ENCODE assay signal across 18 cellular contexts in the genomic region with DNA sequence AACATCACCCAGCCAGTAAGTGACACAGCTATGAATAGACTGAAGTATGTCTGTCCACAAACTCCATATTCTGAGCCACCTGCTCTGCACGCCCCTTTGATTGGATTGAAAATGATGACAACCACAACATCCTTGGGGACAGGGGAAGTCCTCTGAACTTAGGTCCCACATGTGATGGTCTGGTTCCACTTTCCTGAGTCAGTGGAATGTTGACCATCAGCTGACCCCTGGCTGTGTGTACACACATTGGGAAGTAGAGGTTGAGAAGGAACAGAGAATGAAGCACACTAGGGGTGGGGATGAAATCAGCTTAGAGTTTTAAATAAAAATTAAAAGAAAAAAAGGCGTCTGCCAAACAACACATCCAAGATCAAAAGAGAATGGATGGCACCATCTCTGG. TPM values are rescaled to one million over a fixed set of nuclear protein-coding genes. Genes with fewer than 3 reads are reported as not detected.
DNase-seq lines count a peak whose midpoint lies in the region; ATAC-seq, FAIRE-seq and TF ChIP-seq lines count a peak whose summit lies in the region.
"Had no signal": no experiment of that assay in that cellular context is flagged by ENCODE, and none has a peak within 500 bp of the region (broad histone marks: within the 10 kb centered on the region; RNA-seq: fewer than 3 reads in every experiment).

No MANE protein-coding gene starts in this region.

- no peaks in the 10 kb centered on the region for H3K79me2 ChIP-seq in K562 (ENCODE audit: control insufficient read depth, insufficient read depth, low read length)

- H3K9me1 ChIP-seq in K562 (ENCODE audit: control insufficient read depth, insufficient read depth, low read length) = no peaks in the 10 kb centered on the region

- TF ChIP-seq CTCF in K562 (IDR thresholded peaks at IDR 0.05 in 2 of 3, conservative IDR thresholded peaks at IDR 0.05 in 1 of 3; ENCODE audit: insufficient read depth in 2 of 3, low read depth in 1 of 3, low read length in 3 of 3) = no peak

- peaks cover 0 to under 1% (median 0%) of the 10 kb centered on the region in 11 experiments; a peak in 2 of 22 replicates for H3K27me3 ChIP-seq in BLaER1 treated with 17β-estradiol and CSF1 and Interleukin-3, amounts not matched to agents 10 nM and 100 nM
- no peaks in the 10 kb centered on the region; a peak in 3 of 5 replicates for H3K27me3 ChIP-seq in K562 (ENCODE audit: control insufficient read depth in 2 of 2, insufficient read depth in 2 of 2, low read length in 2 of 2)

- TF ChIP-seq POLR2A in K562 (conservative IDR thresholded peaks at IDR 0.05) = no peak

- peak overlapping the region in 9 of 11 experiments; percentile 3 to 49 (median 27); a peak in 9 of 22 replicates for H3K4me2 ChIP-seq in BLaER1 treated with 17β-estradiol and CSF1 and Interleukin-3, amounts not matched to agents 10 nM and 100 nM
- no peak overlapping the region for H3K4me2 ChIP-seq in K562 (ENCODE audit: insufficient read depth, low read length)
- H3K4me2 ChIP-seq: GM23338 had no signal

- H2AFZ ChIP-seq in K562 (ENCODE audit: low read depth, low read length) = no peak overlapping the region
- H2AFZ ChIP-seq: GM23338 had no signal

- peaks cover 0 to 30% (median 0%) of the 10 kb centered on the region in 11 experiments; a peak in 7 of 22 replicates for H4K20me1 ChIP-seq in BLaER1 treated with 17β-estradiol and CSF1 and Interleukin-3, amounts not matched to agents 10 nM and 100 nM
- H4K20me1 ChIP-seq in K562 (replicated peaks; ENCODE audit: control insufficient read depth, insufficient read depth, low read length) = peaks cover 13% of the 10 kb centered on the region

- POLR2A ChIA-PET in K562 (lab: Yijun Ruan, JAX) = interaction anchor here (0.7 to 1.0 kb wide), 2 partner anchors 15 to 25 kb away, joined by 3 read pairs; no protein-coding TSS in a partner anchor

- 0% methylated on average over 2 of the region's 2 CpGs for WGBS in K562 (ENCODE audit: insufficient coverage, low coverage, missing lambda C conversion rate)

- ATAC-seq in K562 (no peak), GM21717 (IDR thresholded peaks at IDR 0.05; ENCODE audit: unreplicated experiment) (no peak), HG03159 (IDR thresholded peaks at IDR 0.05; ENCODE audit: unreplicated experiment) (no peak)
- ATAC-seq: GM12878, GM23338, HCT116 had no signal

- H3K27ac ChIP-seq in BLaER1 treated with 17β-estradiol and CSF1 and Interleukin-3, amounts not matched to agents 10 nM and 100 nM = no peak overlapping the region
- no peak overlapping the region for H3K27ac ChIP-seq in K562 (ENCODE audit: extremely low read depth, low read depth, low read length)

- in situ Hi-C loops in K562 (cut with MboI) = no loop called here

- BruUV-seq in K562 (replicated peaks; lab: Mats Ljungman, UMichigan) = no TSS peak

- H3K4me1 ChIP-seq in BLaER1 treated with 17β-estradiol and CSF1 and Interleukin-3, amounts not matched to agents 10 nM and 100 nM = peaks cover 4 to 18% (median 11%) of the 10 kb centered on the region in 10 experiments; a peak in 18 of 20 replicates
- H3K4me1 ChIP-seq in K562 (replicated peaks in 1 of 2; ENCODE audit: control insufficient read depth in 2 of 2, insufficient read depth in 2 of 2, low read length in 2 of 2) = no peaks in the 10 kb centered on the region

- intact Hi-C loops in K562 (cut with micrococcal nuclease) = loop anchor here (5.0 kb wide), 1 partner anchor 171 kb away; no protein-coding TSS in a partner anchor

- DNase-seq in K562 (ENCODE audit: extremely low read depth in 1 of 4, low spot score in 3 of 4) (no peak), left kidney (ENCODE audit: low read depth, low spot score) (peak; percentile 42), NCI-H446 treated with DMSO at 0.1 percent for 48 hours (lab: John Stamatoyannopoulos, UW) (no peak)
- DNase-seq: CD4-positive, alpha-beta T cell; COR-L47; DMS 273 treated with DMSO at 0.1 percent for 48 hours; DMS79; EL; GDM1; H9 had no signal

- CTCF ChIA-PET in K562 (lab: Yijun Ruan, JAX; ENCODE audit: low intra/inter-chr PET ratio) = no interaction called here

- peak; percentile 29 for FAIRE-seq in K562 (lab: Jason Lieb, UNC)
- FAIRE-seq: GM12878, GM19239 had no signal

- H3K9me3 ChIP-seq in BLaER1 treated with 17β-estradiol and CSF1 and Interleukin-3, amounts not matched to agents 10 nM and 100 nM (replicated peaks in 1 of 11) = no peaks in the 10 kb centered on the region
- H3K9me3 ChIP-seq in K562 (replicated peaks; ENCODE audit: control insufficient read depth, insufficient read depth, low read depth, low read length) = no peaks in the 10 kb centered on the region

- no peaks in the 10 kb centered on the region for H3K36me3 ChIP-seq in BLaER1 treated with 17β-estradiol and CSF1 and Interleukin-3, amounts not matched to agents 10 nM and 100 nM
- no peaks in the 10 kb centered on the region for H3K36me3 ChIP-seq in K562 (ENCODE audit: control insufficient read depth, insufficient read depth, low read length)

- TF ChIP-seq EP300 in K562 (IDR thresholded peaks at IDR 0.05; ENCODE audit: low read length) = no peak

- no peak overlapping the region for H3K9ac ChIP-seq in BLaER1 treated with 17β-estradiol and CSF1 and Interleukin-3, amounts not matched to agents 10 nM and 100 nM
- H3K9ac ChIP-seq in K562 (ENCODE audit: insufficient read depth in 1 of 2, low read depth in 2 of 2, low read length in 2 of 2) = no peak overlapping the region

- no peak overlapping the region for H3K4me3 ChIP-seq in BLaER1 treated with 17β-estradiol and CSF1 and Interleukin-3, amounts not matched to agents 10 nM and 100 nM
- no peak overlapping the region for H3K4me3 ChIP-seq in K562
- H3K4me3 ChIP-seq: GM12878, GM23338 had no signal

- no peak for TF ChIP-seq RAD21 in K562 (CRISPR knock-in tag; conservative IDR thresholded peaks at IDR 0.05 in 1 of 2, IDR thresholded peaks at IDR 0.05 in 1 of 2)

TF ChIP-seq in K562, 482 proteins besides CTCF, POLR2A, EP300 and RAD21 (continues in another document):
- TF ChIP-seq SP2 (IDR thresholded peaks at IDR 0.05; ENCODE audit: extremely low read depth, low read depth, low read length, poor library complexity, severe bottlenecking) = no peak
- TF ChIP-seq DMBX1 (CRISPR knock-in tag; IDR thresholded peaks at IDR 0.05; ENCODE audit: borderline replicate concordance) = no peak
- TF ChIP-seq RBM17 (IDR thresholded peaks at IDR 0.05; ENCODE audit: borderline replicate concordance, low read depth, low read length) = no peak
- TF ChIP-seq TEAD1 (CRISPR knock-in tag; IDR thresholded peaks at IDR 0.05) = no peak
- TF ChIP-seq POLR2AphosphoS5 (IDR thresholded peaks at IDR 0.05; ENCODE audit: control insufficient read depth, insufficient read depth, low read depth, low read length) = no peak
- TF ChIP-seq GATAD2B (IDR thresholded peaks at IDR 0.05; ENCODE audit: borderline replicate concordance) = no peak
- TF ChIP-seq GATAD2A (IDR thresholded peaks at IDR 0.05) = no peak
- TF ChIP-seq MCM2 (IDR thresholded peaks at IDR 0.05; ENCODE audit: low read depth) = no peak

RNA-seq across cellular contexts. Expression of a gene that starts 8.0 kb away (rescaled TPM):
- not detected in 2 replicates for total RNA-seq in K562 (2011; cell fraction: chromatin; rRNA removed; ENCODE audit: low replicate concordance)
- total RNA-seq in K562 (2011; cell fraction: nucleolus; rRNA removed) = 0.13 and 0.17 TPM in 2 replicates
- 0.22 TPM in 1 of 2 replicates, not detected in the other for total RNA-seq in K562 (2011; cell fraction: nucleoplasm; rRNA removed)
- total RNA-seq in K562 (2014; rRNA removed) (0.04 and 0.14 TPM in 2 replicates), K562 (2014; rRNA removed; fragmentation: Illumina TruSeq; extraction: Trizol) (not detected in 2 replicates), K562 (2015; rRNA removed; fragmentation: Illumina TruSeq; extraction: Trizol) (not detected in 2 replicates), K562 (2021) (0.16 TPM in 1 of 2 replicates, not detected in the other)
- polyA plus RNA-seq in K562 (2011; rRNA removed) (0.12 TPM in 1 of 2 replicates, not detected in the other), K562 (2014; fragmentation: Illumina TruSeq; extraction: Trizol) (0.19 TPM in 1 of 2 replicates, not detected in the other), K562 (2014; fragmentation: Nextera tagmentation; extraction: Ambion mirVana) (not detected), K562 (2014; rRNA removed) (0.03 TPM in 1 of 2 replicates, not detected in the other)
- 0.04 TPM in 1 of 2 replicates, not detected in the other for polyA plus RNA-seq in K562 (2011; cell fraction: cytosol; rRNA removed)
- 0.06 and 0.13 TPM in 2 replicates for polyA plus RNA-seq in K562 (2011; cell fraction: nucleus; rRNA removed)
- polyA plus RNA-seq in K562 (2012) = 0.07 TPM in 1 of 2 replicates, not detected in the other
- polyA minus RNA-seq in K562 (2011; rRNA and poly(A)+ RNA removed) = not detected in 2 replicates
- not detected in 2 replicates for polyA minus RNA-seq in K562 (2011; cell fraction: cytosol; rRNA and poly(A)+ RNA removed)
- not detected in 2 replicates for polyA minus RNA-seq in K562 (2011; cell fraction: nucleus; rRNA and poly(A)+ RNA removed)
- polyA plus RNA-seq: CD14-positive monocyte had no signal
